Comparison of ENCODE assay signal across 23 cellular contexts in the genomic region with DNA sequence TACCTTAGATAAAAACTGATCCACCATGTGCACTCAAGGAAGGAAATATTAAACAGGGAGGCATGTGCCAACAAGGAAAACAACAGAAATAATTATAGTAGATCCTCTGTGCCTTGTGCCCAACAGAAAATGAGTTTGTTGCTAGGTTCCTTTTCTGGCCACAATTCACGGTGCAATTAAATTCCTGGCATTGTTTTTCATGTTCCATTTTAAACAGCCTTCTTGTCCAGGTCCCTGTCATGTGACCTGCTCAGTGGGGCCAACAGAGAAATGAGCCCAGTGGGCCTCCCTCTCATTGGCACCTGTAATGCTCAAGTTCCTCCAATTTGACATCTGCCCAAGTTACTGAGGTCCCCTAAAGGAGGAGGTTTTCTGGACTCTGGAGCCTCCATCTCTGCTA. TPM values are rescaled to one million over a fixed set of nuclear protein-coding genes. Genes with fewer than 3 reads are reported as not detected.
DNase-seq lines count a peak whose midpoint lies in the region; ATAC-seq and FAIRE-seq lines count a peak whose summit lies in the region.
"Had no signal": no experiment of that assay in that cellular context is flagged by ENCODE, and none has a peak within 500 bp of the region (broad histone marks: within the 10 kb centered on the region; RNA-seq: fewer than 3 reads in every experiment).

No MANE protein-coding gene starts in this region.

- in situ Hi-C loops in G401 (cut with HindIII; ENCODE audit: low sequenced_read_pairs), result no loop called here

- no peak for FAIRE-seq in GM19239 (lab: Jason Lieb, UNC)
- FAIRE-seq: A204.1 had no signal

- ATAC-seq in GM18909 (IDR thresholded peaks at IDR 0.05; ENCODE audit: poor library complexity, unreplicated experiment), result no peak
- ATAC-seq in GM19328 (IDR thresholded peaks at IDR 0.05; ENCODE audit: unreplicated experiment), result no peak
- ATAC-seq: activated CD4-positive, alpha-beta T cell treated with anti-CD3 and anti-CD28 coated beads for 36 hours; naive thymus-derived CD4-positive, alpha-beta T cell had no signal

- DNase-seq in G401 (ENCODE audit: low spot score) (peak; percentile 90), NCI-H2029 (lab: John Stamatoyannopoulos, UW) (peak; percentile 6), NCI-H774 (lab: John Stamatoyannopoulos, UW) (peak; percentile 30), glomerular endothelial cell (ENCODE audit: extremely low read depth, low read depth, low spot score) (peak; percentile 16), NCI-H510A (lab: John Stamatoyannopoulos, UW) (no peak), GM19239 (ENCODE audit: insufficient read length, low spot score) (no peak)
- DNase-seq: activated CD4-positive, alpha-beta T cell treated with anti-CD3 and anti-CD28 coated beads for 36 hours; BE2C; CD8-positive, alpha-beta memory T cell; glutamatergic neuron; H7; islet precursor cell; left ventricle myocardium inferior; naive thymus-derived CD4-positive, alpha-beta T cell; NCI-H1694; NCI-H345; Right ventricle myocardium superior; stimulated activated naive CD4-positive, alpha-beta T cell treated with Interleukin-2 at 50 U/mL for 16 hours; testis; uterus had no signal

RNA-seq across cellular contexts. Expression of a gene that starts 56.5 kb away (rescaled TPM):
- not detected in 2 replicates for total RNA-seq in G401 (2014; rRNA removed; shearing (Covaris generic))
- total RNA-seq in glomerular endothelial cell, result 11.8 and 24.4 TPM in 2 replicates
- total RNA-seq: activated CD4-positive, alpha-beta T cell treated with anti-CD3 and anti-CD28 coated beads for 36 hours; CD8-positive, alpha-beta memory T cell had no signal

Comparison
In these comparisons a context has a peak if more than half of its experiments do, and no peak if none do; other contexts are left out.
1. DNase-seq: peak in G401 (single experiment), NCI-H2029 (single experiment), NCI-H774 (single experiment) and glomerular endothelial cell (single experiment); none in NCI-H510A (single experiment) and GM19239 (single experiment).
2. RNA of a gene that starts 56.5 kb away (total RNA-seq): 11.8 to 24.4 TPM in glomerular endothelial cell; not detected in G401; every median in the first group is over 10 times any median in the second.